ENCODE assay signal across 1 cellular context in the genomic region with DNA sequence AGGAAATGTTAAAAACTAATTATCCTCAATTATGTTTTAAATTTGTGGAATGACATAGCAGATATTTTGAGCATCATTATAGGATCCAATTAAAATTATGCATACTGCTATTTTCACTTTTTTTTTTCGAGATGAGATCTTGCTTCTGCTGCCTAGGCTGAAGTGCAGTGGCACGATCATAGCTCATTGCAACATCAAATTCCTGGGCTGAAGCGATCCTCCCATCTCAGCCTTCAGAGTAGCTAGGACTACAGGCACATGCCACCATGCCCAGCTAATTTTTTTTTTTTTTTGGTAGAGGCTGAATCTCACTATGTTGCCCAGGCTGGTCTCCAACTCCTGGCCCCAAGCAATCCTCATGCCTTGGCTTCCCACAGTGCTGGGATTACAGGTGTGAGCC.
A peak's percentile ranks its signal among the peaks of the same experiment; 100 is the strongest.
TF ChIP-seq lines count a peak whose summit lies in the region.

No MANE protein-coding gene starts in this region.

TF ChIP-seq in HepG2, 621 proteins besides CTCF, POLR2A, EP300 and RAD21:
- TF ChIP-seq NFE2 (CRISPR knock-in tag; IDR thresholded peaks at IDR 0.05) = no peak
- no peak for TF ChIP-seq KLF9 (CRISPR knock-in tag; IDR thresholded peaks at IDR 0.05; ENCODE audit: low read depth)
- no peak for TF ChIP-seq FOXO1 (CRISPR knock-in tag; IDR thresholded peaks at IDR 0.05)
- no peak for TF ChIP-seq CENPT (CRISPR knock-in tag; IDR thresholded peaks at IDR 0.05; ENCODE audit: low read depth)
- peak; percentile 83 for TF ChIP-seq CEBPB (IDR thresholded peaks at IDR 0.05; ENCODE audit: borderline replicate concordance, low read depth, low read length)
- no peak for TF ChIP-seq TOPORS (CRISPR knock-in tag; IDR thresholded peaks at IDR 0.05)
- TF ChIP-seq CREB3 (CRISPR knock-in tag; IDR thresholded peaks at IDR 0.05) = no peak
- peak; percentile 89 for TF ChIP-seq TEAD3 (CRISPR knock-in tag; optimal IDR thresholded peaks at IDR 0.05; ENCODE audit: borderline replicate concordance)
- peak; percentile 50; the same call in 1 of the 2 replicates for TF ChIP-seq ZFP90 (CRISPR knock-in tag; IDR thresholded peaks at IDR 0.05; ENCODE audit: borderline replicate concordance)
- TF ChIP-seq GZF1 (CRISPR knock-in tag; IDR thresholded peaks at IDR 0.05) = no peak
- TF ChIP-seq, protein P1, sequence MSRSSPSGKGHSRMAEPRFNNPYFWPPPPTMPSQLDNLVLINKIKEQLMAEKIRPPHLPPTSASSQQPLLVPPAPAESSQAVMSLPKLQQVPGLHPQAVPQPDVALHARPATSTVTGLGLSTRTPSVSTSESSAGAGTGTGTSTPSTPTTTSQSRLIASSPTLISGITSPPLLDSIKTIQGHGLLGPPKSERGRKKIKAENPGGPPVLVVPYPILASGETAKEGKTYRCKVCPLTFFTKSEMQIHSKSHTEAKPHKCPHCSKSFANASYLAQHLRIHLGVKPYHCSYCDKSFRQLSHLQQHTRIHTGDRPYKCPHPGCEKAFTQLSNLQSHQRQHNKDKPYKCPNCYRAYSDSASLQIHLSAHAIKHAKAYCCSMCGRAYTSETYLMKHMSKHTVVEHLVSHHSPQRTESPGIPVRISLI (CRISPR knock-in tag; IDR thresholded peaks at IDR 0.05; ENCODE audit: borderline replicate concordance) = no peak
- TF ChIP-seq, protein P2, sequence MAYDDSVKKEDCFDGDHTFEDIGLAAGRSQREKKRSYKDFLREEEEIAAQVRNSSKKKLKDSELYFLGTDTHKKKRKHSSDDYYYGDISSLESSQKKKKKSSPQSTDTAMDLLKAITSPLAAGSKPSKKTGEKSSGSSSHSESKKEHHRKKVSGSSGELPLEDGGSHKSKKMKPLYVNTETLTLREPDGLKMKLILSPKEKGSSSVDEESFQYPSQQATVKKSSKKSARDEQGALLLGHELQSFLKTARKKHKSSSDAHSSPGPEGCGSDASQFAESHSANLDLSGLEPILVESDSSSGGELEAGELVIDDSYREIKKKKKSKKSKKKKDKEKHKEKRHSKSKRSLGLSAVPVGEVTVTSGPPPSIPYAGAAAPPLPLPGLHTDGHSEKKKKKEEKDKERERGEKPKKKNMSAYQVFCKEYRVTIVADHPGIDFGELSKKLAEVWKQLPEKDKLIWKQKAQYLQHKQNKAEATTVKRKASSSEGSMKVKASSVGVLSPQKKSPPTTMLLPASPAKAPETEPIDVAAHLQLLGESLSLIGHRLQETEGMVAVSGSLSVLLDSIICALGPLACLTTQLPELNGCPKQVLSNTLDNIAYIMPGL (CRISPR knock-in tag; IDR thresholded peaks at IDR 0.05; ENCODE audit: borderline replicate concordance in 1 of 2, low read depth in 1 of 2) = no peak
- peak; percentile 64 for TF ChIP-seq CEBPG (CRISPR knock-in tag; IDR thresholded peaks at IDR 0.05)
- TF ChIP-seq ZMAT3 (CRISPR knock-in tag; conservative IDR thresholded peaks at IDR 0.05) = no peak
